8 cellular contexts compared by ENCODE assay signal in the genomic region with DNA sequence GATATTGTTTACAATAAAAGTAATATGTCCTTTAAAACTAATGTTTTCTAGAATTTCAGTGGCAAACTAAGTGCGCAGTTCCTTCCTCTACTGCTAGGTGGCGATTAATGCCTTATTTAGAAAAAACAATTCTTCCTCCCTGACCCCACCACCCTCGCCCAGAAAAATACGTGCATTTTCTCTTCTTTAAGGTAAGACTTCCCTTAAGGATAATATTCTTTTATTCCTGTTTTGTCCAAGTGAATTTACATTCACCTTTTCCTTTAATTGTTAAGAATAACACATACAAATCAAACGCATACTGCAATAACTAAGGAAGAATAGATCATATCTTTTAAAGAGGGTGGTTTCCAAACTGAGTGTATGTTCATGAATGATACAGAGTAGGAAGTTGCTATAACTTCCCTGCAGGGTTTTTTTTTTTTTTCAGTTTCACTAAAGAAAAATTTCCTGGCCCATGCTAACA. TPM values are rescaled to one million over a fixed set of nuclear protein-coding genes. Genes with fewer than 3 reads are reported as not detected.
A peak's percentile ranks its signal among the peaks of the same experiment; 100 is the strongest.
DNase-seq lines count a peak whose midpoint lies in the region; ATAC-seq and TF ChIP-seq lines count a peak whose summit lies in the region.

No MANE protein-coding gene starts in this region.

- POLR2A ChIA-PET in BJ (lab: Charles Lee) = no interaction called here

- no peak overlapping the region for H3K27ac ChIP-seq in prostate gland

- H3K36me3 ChIP-seq in BJ (ENCODE audit: control insufficient read depth, insufficient read depth, low read length) (no peaks in the 10 kb centered on the region), prostate gland (no peaks in the 10 kb centered on the region)

- TF ChIP-seq CTCF in BJ (IDR thresholded peaks at IDR 0.05; ENCODE audit: insufficient read depth, low read depth, low read length) = peak; percentile 83
- peak; percentile 39 to 73 (median 70) for TF ChIP-seq CTCF in prostate gland (IDR thresholded peaks at IDR 0.05)

- no peak for TF ChIP-seq POLR2A in prostate gland (IDR thresholded peaks at IDR 0.05)

- CTCF ChIA-PET in BJ (lab: Yijun Ruan, JAX) = interaction anchor here (0.8 to 1.0 kb wide), 3 partner anchors 11 to 371 kb away, joined by 3 to 5 read pairs (median 4); a partner anchor contains a TSS

- no peak overlapping the region for H3K4me3 ChIP-seq in BJ (ENCODE audit: low read depth, low read length)
- H3K4me3 ChIP-seq in prostate gland = no peak overlapping the region

- H3K4me1 ChIP-seq in prostate gland (replicated peaks) = no peaks in the 10 kb centered on the region

- WGBS in prostate gland = 8% methylated on average over 5 of the region's 5 CpGs

- H3K27me3 ChIP-seq in BJ (ENCODE audit: control insufficient read depth, insufficient read depth, low read length) = peaks cover 2% of the 10 kb centered on the region; the same call in 1 of the 2 replicates
- no peaks in the 10 kb centered on the region for H3K27me3 ChIP-seq in prostate gland (replicated peaks; ENCODE audit: insufficient read depth)

- ATAC-seq in GM18498 (IDR thresholded peaks at IDR 0.05; ENCODE audit: unreplicated experiment) = peak; percentile 80
- peak; percentile 63 for ATAC-seq in HG02938 (IDR thresholded peaks at IDR 0.05; ENCODE audit: unreplicated experiment)

- intact Hi-C loops in prostate gland (cut with DNase I) = loop anchor here (5.0 kb wide), 2 partner anchors 105 to 370 kb away; a partner anchor contains a TSS

- H3K9me3 ChIP-seq in prostate gland = no peaks in the 10 kb centered on the region

- DNase-seq in BJ (ENCODE audit: low read depth) (no peak), NCI-H526 (lab: John Stamatoyannopoulos, UW) (peak; percentile 27 to 54), fibroblast of gingiva (ENCODE audit: low read depth) (peak; percentile 12), prostate gland (ENCODE audit: low spot score) (no peak), ecto neural progenitor cell (ENCODE audit: low spot score) (no peak)
- peak; percentile 42 for DNase-seq in activated CD8-positive, alpha-beta memory T cell treated with anti-CD3 and anti-CD28 coated beads, Interleukin-2, amount 50 U/mL, for 4 hours

RNA-seq across cellular contexts. Expression of a gene that starts 17.0 kb away (rescaled TPM):
- polyA plus RNA-seq in BJ (2011; rRNA removed) = 108 and 169 TPM in 2 replicates
- 33.0 and 47.3 TPM in 2 replicates for polyA minus RNA-seq in BJ (2011; rRNA and poly(A)+ RNA removed)
- total RNA-seq in prostate gland = 100 to 1,000 TPM in 1 of 2 donors, 10 to 100 TPM in 1; 68.7 to 135 TPM

RNA-seq across cellular contexts. Expression of a gene that starts 37.6 kb away (rescaled TPM):
- 120 and 179 TPM in 2 replicates for polyA plus RNA-seq in BJ (2011; rRNA removed)
- 100 and 104 TPM in 2 replicates for polyA minus RNA-seq in BJ (2011; rRNA and poly(A)+ RNA removed)
- total RNA-seq in prostate gland = 100 to 1,000 TPM in 1 of 2 donors, 10 to 100 TPM in 1; 77.7 to 145 TPM

Comparison
In these comparisons a context has a peak if more than half of its experiments do, and no peak if none do; other contexts are left out.
1. DNase-seq: peak in NCI-H526 (2 of 2), activated CD8-positive, alpha-beta memory T cell treated with anti-CD3 and anti-CD28 coated beads, Interleukin-2, amount 50 U/mL, for 4 hours (single experiment) and fibroblast of gingiva (single experiment); none in BJ (single experiment), prostate gland (single experiment) and ecto neural progenitor cell (single experiment).